ENCODE assay signal across 21 cellular contexts in genomic region chr7:105037319-105037718, GRCh38. TPM values are rescaled to one million over a fixed set of nuclear protein-coding genes. Genes with fewer than 3 reads are reported as not detected.
DNase-seq lines count a peak whose midpoint lies in the region; ATAC-seq, FAIRE-seq and TF ChIP-seq lines count a peak whose summit lies in the region.
"Had no signal": no experiment of that assay in that cellular context is flagged by ENCODE, and none has a peak within 500 bp of the region (broad histone marks: within the 10 kb centered on the region; RNA-seq: fewer than 3 reads in every experiment).

No MANE protein-coding gene starts in this region.

- no peak overlapping the region for H2BK120ac ChIP-seq in H1 (replicated peaks; ENCODE audit: low read depth, low read length)

- ATAC-seq in stimulated activated memory B cell treated with anti-CD40 and anti-IgM and Interleukin-4, amounts not matched to agents 10 μg/mL and 1 μg/mL and 100 μg/mL, for 72 hours, result no peak
- ATAC-seq in GM21825 (IDR thresholded peaks at IDR 0.05; ENCODE audit: unreplicated experiment), result no peak
- ATAC-seq: sciatic nerve had no signal

- H3K23me2 ChIP-seq in H1 (ENCODE audit: low read depth, low read length), result no peaks in the 10 kb centered on the region

- H3K27ac ChIP-seq in H1 (ENCODE audit: low read depth, low read length), result no peak overlapping the region
- H3K27ac ChIP-seq in effector memory CD4-positive, alpha-beta T cell (ENCODE audit: insufficient read depth, low read length, poor library complexity, severe bottlenecking), result no peak overlapping the region
- H3K27ac ChIP-seq: parathyroid adenoma, thoracic aorta had no signal

- H3K23ac ChIP-seq in H1 (ENCODE audit: insufficient read length), result no peak overlapping the region

- H3K27me3 ChIP-seq in H1 (replicated peaks in 1 of 4; ENCODE audit: control insufficient read depth in 3 of 4, extremely low read depth in 1 of 4, insufficient read depth in 3 of 4, low read length in 3 of 4), result no peaks in the 10 kb centered on the region
- H3K27me3 ChIP-seq in effector memory CD4-positive, alpha-beta T cell (replicated peaks; ENCODE audit: control insufficient read depth, insufficient read depth, low read length, poor library complexity, severe bottlenecking), result no peaks in the 10 kb centered on the region

- H2AFZ ChIP-seq in H1 (ENCODE audit: low read length), result no peak overlapping the region
- H2AFZ ChIP-seq: parathyroid adenoma had no signal

- peak overlapping the region; percentile 49 for H3K4me3 Mint-ChIP-seq in activated naive CD4-positive, alpha-beta T cell treated with anti-CD3 and anti-CD28 coated beads, Interleukin-2, amount 50 U/mL, for 24 hours
- no peak overlapping the region for H3K4me3 Mint-ChIP-seq in activated naive CD4-positive, alpha-beta T cell treated with anti-CD3 and anti-CD28 coated beads, Interleukin-2, amount 10 ng/mL, durations not matched to agents 7 days and 5 days
- peak overlapping the region; percentile 28 for H3K4me3 Mint-ChIP-seq in stimulated activated memory B cell treated with anti-CD40 and anti-IgM and Interleukin-4, amounts not matched to agents 10 μg/mL and 1 μg/mL and 100 μg/mL, for 72 hours
- H3K4me3 Mint-ChIP-seq: H9 had no signal

- H3K9me3 ChIP-seq in H1 (ENCODE audit: insufficient read depth in 2 of 2, low read depth in 1 of 2, low read length in 1 of 2), result no peaks in the 10 kb centered on the region
- H3K9me3 ChIP-seq in effector memory CD4-positive, alpha-beta T cell (ENCODE audit: control insufficient read depth, low read length), result no peaks in the 10 kb centered on the region
- H3K9me3 ChIP-seq: SK-N-SH, thoracic aorta had no signal

- TF ChIP-seq POLR2A in H1 (IDR thresholded peaks at IDR 0.05; ENCODE audit: control extremely low read depth in 1 of 2, low read depth in 2 of 2, low read length in 2 of 2), result no peak

- H3K9ac ChIP-seq in H1 (replicated peaks in 1 of 4; ENCODE audit: extremely low read depth in 1 of 4, low read depth in 3 of 4, low read length in 3 of 4), result no peak overlapping the region
- H3K9ac ChIP-seq: parathyroid adenoma, SK-N-SH had no signal

- H4K5ac ChIP-seq in H1 (ENCODE audit: insufficient read length, low read depth, low read length), result no peak overlapping the region

- no peak overlapping the region for H3K56ac ChIP-seq in H1 (replicated peaks; ENCODE audit: insufficient read length, low read depth, low read length)

- H2BK20ac ChIP-seq in H1 (ENCODE audit: low read length), result no peak overlapping the region

- H3K4me1 ChIP-seq in H1 (replicated peaks in 1 of 4; ENCODE audit: control insufficient read depth in 3 of 4, insufficient read depth in 4 of 4, low read length in 3 of 4), result no peaks in the 10 kb centered on the region
- peaks cover 44% of the 10 kb centered on the region for H3K4me1 ChIP-seq in effector memory CD4-positive, alpha-beta T cell (ENCODE audit: control insufficient read depth, insufficient read depth, low read length, poor library complexity, severe bottlenecking)
- H3K4me1 ChIP-seq: parathyroid adenoma had no signal

- H3K4me3 ChIP-seq in H1 (ENCODE audit: extremely low read depth in 1 of 4, insufficient read depth in 2 of 4, low read depth in 3 of 4, low read length in 4 of 4), result no peak overlapping the region
- H3K4me3 ChIP-seq in effector memory CD4-positive, alpha-beta T cell (ENCODE audit: insufficient read depth, low read depth, low read length, poor library complexity, severe bottlenecking), result no peak overlapping the region
- H3K4me3 ChIP-seq: thoracic aorta had no signal

- H3K9me3 Mint-ChIP-seq in activated naive CD4-positive, alpha-beta T cell treated with anti-CD3 and anti-CD28 coated beads, Interleukin-2, amount 50 U/mL, for 24 hours, result no peaks in the 10 kb centered on the region
- no peaks in the 10 kb centered on the region for H3K9me3 Mint-ChIP-seq in activated naive CD4-positive, alpha-beta T cell treated with anti-CD3 and anti-CD28 coated beads, Interleukin-2, amount 10 ng/mL, durations not matched to agents 7 days and 5 days
- no peaks in the 10 kb centered on the region for H3K9me3 Mint-ChIP-seq in stimulated activated memory B cell treated with anti-CD40 and anti-IgM and Interleukin-4, amounts not matched to agents 10 μg/mL and 1 μg/mL and 100 μg/mL, for 72 hours
- H3K9me3 Mint-ChIP-seq: H9 had no signal

- FAIRE-seq in H1 (lab: Jason Lieb, UNC), result no peak
- FAIRE-seq: HTR-8/SVneo had no signal

- no peak overlapping the region for H2BK15ac ChIP-seq in H1 (ENCODE audit: low read length)

- no peak for TF ChIP-seq RAD21 in H1 (IDR thresholded peaks at IDR 0.05 in 1 of 2, conservative IDR thresholded peaks at IDR 0.05 in 1 of 2; ENCODE audit: low read depth in 2 of 2, low read length in 2 of 2)

- H4K8ac ChIP-seq in H1 (ENCODE audit: extremely low read depth, insufficient read depth, low read length), result no peak overlapping the region

- peaks cover 64% of the 10 kb centered on the region for H3K4me1 Mint-ChIP-seq in activated naive CD4-positive, alpha-beta T cell treated with anti-CD3 and anti-CD28 coated beads, Interleukin-2, amount 50 U/mL, for 24 hours
- peaks cover 29% of the 10 kb centered on the region for H3K4me1 Mint-ChIP-seq in activated naive CD4-positive, alpha-beta T cell treated with anti-CD3 and anti-CD28 coated beads, Interleukin-2, amount 10 ng/mL, durations not matched to agents 7 days and 5 days
- peaks cover 39% of the 10 kb centered on the region for H3K4me1 Mint-ChIP-seq in stimulated activated memory B cell treated with anti-CD40 and anti-IgM and Interleukin-4, amounts not matched to agents 10 μg/mL and 1 μg/mL and 100 μg/mL, for 72 hours

- H3K27me3 Mint-ChIP-seq in activated naive CD4-positive, alpha-beta T cell treated with anti-CD3 and anti-CD28 coated beads, Interleukin-2, amount 50 U/mL, for 24 hours, result no peaks in the 10 kb centered on the region
- H3K27me3 Mint-ChIP-seq in activated naive CD4-positive, alpha-beta T cell treated with anti-CD3 and anti-CD28 coated beads, Interleukin-2, amount 10 ng/mL, durations not matched to agents 7 days and 5 days, result no peaks in the 10 kb centered on the region
- no peaks in the 10 kb centered on the region for H3K27me3 Mint-ChIP-seq in stimulated activated memory B cell treated with anti-CD40 and anti-IgM and Interleukin-4, amounts not matched to agents 10 μg/mL and 1 μg/mL and 100 μg/mL, for 72 hours

- no peaks in the 10 kb centered on the region for H3K79me1 ChIP-seq in H1 (ENCODE audit: low read depth, low read length)

- H2AK5ac ChIP-seq in H1 (ENCODE audit: low read depth, low read length), result no peak overlapping the region

- no peak overlapping the region for H3K4ac ChIP-seq in H1 (replicated peaks; ENCODE audit: insufficient read length, low read depth, low read length)

- H3K18ac ChIP-seq in H1 (ENCODE audit: extremely low read depth, low read length), result no peak overlapping the region

- H3K27ac Mint-ChIP-seq in activated naive CD4-positive, alpha-beta T cell treated with anti-CD3 and anti-CD28 coated beads, Interleukin-2, amount 50 U/mL, for 24 hours, result peak overlapping the region; percentile 74
- H3K27ac Mint-ChIP-seq in activated naive CD4-positive, alpha-beta T cell treated with anti-CD3 and anti-CD28 coated beads, Interleukin-2, amount 10 ng/mL, durations not matched to agents 7 days and 5 days, result no peak overlapping the region
- peak overlapping the region; percentile 48 for H3K27ac Mint-ChIP-seq in stimulated activated memory B cell treated with anti-CD40 and anti-IgM and Interleukin-4, amounts not matched to agents 10 μg/mL and 1 μg/mL and 100 μg/mL, for 72 hours

- no peak for TF ChIP-seq CTCF in H1 (IDR thresholded peaks at IDR 0.05; ENCODE audit: control extremely low read depth in 1 of 3, insufficient read depth in 1 of 3, low read depth in 1 of 3, low read length in 3 of 3)

- no peak overlapping the region; a peak in 1 of 4 replicates for H3K4me2 ChIP-seq in H1 (ENCODE audit: insufficient read depth in 1 of 2, low read depth in 2 of 2, low read length in 2 of 2)
- H3K4me2 ChIP-seq: SK-N-SH had no signal

- no peak overlapping the region for H2BK12ac ChIP-seq in H1 (ENCODE audit: low read depth, low read length)

- no peak overlapping the region for H2BK5ac ChIP-seq in H1 (ENCODE audit: low read depth, low read length)

- peaks cover 2% of the 10 kb centered on the region for H3K36me3 Mint-ChIP-seq in activated naive CD4-positive, alpha-beta T cell treated with anti-CD3 and anti-CD28 coated beads, Interleukin-2, amount 50 U/mL, for 24 hours
- H3K36me3 Mint-ChIP-seq in activated naive CD4-positive, alpha-beta T cell treated with anti-CD3 and anti-CD28 coated beads, Interleukin-2, amount 10 ng/mL, durations not matched to agents 7 days and 5 days, result peaks cover 16% of the 10 kb centered on the region
- H3K36me3 Mint-ChIP-seq in stimulated activated memory B cell treated with anti-CD40 and anti-IgM and Interleukin-4, amounts not matched to agents 10 μg/mL and 1 μg/mL and 100 μg/mL, for 72 hours, result peaks cover 22% of the 10 kb centered on the region

- H4K20me1 ChIP-seq in H1 (replicated peaks in 1 of 2; ENCODE audit: control insufficient read depth in 1 of 2, insufficient read depth in 2 of 2, low read length in 2 of 2), result peaks cover 8 to 16% of the 10 kb centered on the region in 2 experiments

- DNase-seq in activated naive CD4-positive, alpha-beta T cell treated with anti-CD3 and anti-CD28 coated beads, Interleukin-2, amount 10 ng/mL, durations not matched to agents 7 days and 5 days, result no peak
- DNase-seq in NCI-H69 (lab: John Stamatoyannopoulos, UW) (peak; percentile 40), H1 (ENCODE audit: low read depth in 1 of 2, low spot score in 2 of 2) (no peak), DMS114 treated with DMSO at 0.1 percent for 48 hours (lab: John Stamatoyannopoulos, UW; ENCODE audit: unreplicated experiment) (no peak)
- DNase-seq in effector memory CD4-positive, alpha-beta T cell, result no peak
- DNase-seq: activated CD4-positive, CD25-positive, alpha-beta regulatory T cell treated with anti-CD3 and anti-CD28 coated beads, Interleukin-2, amount 50 U/mL, for 72 hours; activated gamma-delta T cell treated with Interleukin-2 at 50 U/mL for 16 hours; foreskin melanocyte; H9; hypothalamus; mammary epithelial cell; NCI-H1092 treated with DMSO at 0.1 percent for 48 hours; NCI-H2029 treated with DMSO at 0.1 percent for 48 hours; SK-N-SH had no signal

- no peak for TF ChIP-seq EP300 in H1 (IDR thresholded peaks at IDR 0.05; ENCODE audit: borderline replicate concordance in 1 of 2, low read depth in 2 of 2, low read length in 2 of 2)

- 92% methylated on average over 2 of the region's 2 CpGs; no CpG with 5 or more reads in 1 of the 2 experiments for WGBS in H1 (ENCODE audit: extremely low coverage in 1 of 2, insufficient coverage in 1 of 2, insufficient read length in 1 of 2, insufficient replicate concordance in 2 of 2, low coverage in 1 of 2, low lambda C conversion rate in 2 of 2, missing lambda C conversion rate in 1 of 2), 2 experiments

- H4K91ac ChIP-seq in H1 (replicated peaks; ENCODE audit: insufficient read length, low read length), result no peak overlapping the region

- peaks cover 13 to 91% of the 10 kb centered on the region in 2 experiments for H3K79me2 ChIP-seq in H1 (ENCODE audit: control insufficient read depth in 1 of 2, insufficient read depth in 2 of 2, low read length in 2 of 2)

- POLR2A ChIA-PET in H1 (lab: Charles Lee; ENCODE audit: partially characterized antibody), result interaction anchor here (0.9 to 2.9 kb wide), 2 partner anchors 9 to 24 kb away, joined by 3 to 12 read pairs; partner anchors contain the start of gene KMT2E

- CTCF ChIA-PET in activated naive CD4-positive, alpha-beta T cell treated with anti-CD3 and anti-CD28 coated beads, Interleukin-2, amount 10 ng/mL, durations not matched to agents 7 days and 5 days (lab: Charles Lee), result interaction anchor here (0.6 to 2.4 kb wide), 4 partner anchors 11 to 449 kb away, joined by 4 to 6 read pairs (median 5); no protein-coding TSS in a partner anchor
- CTCF ChIA-PET in H1 (lab: Charles Lee; ENCODE audit: partially characterized antibody), result interaction anchor here (0.7 to 1.0 kb wide), 4 partner anchors 8 to 115 kb away, joined by 3 read pairs; no protein-coding TSS in a partner anchor

- H3K14ac ChIP-seq in H1 (ENCODE audit: insufficient read length), result no peak overlapping the region

- peaks cover 0 to 15% (median 9%) of the 10 kb centered on the region in 4 experiments; a peak in 5 of 8 replicates for H3K36me3 ChIP-seq in H1 (ENCODE audit: control insufficient read depth in 2 of 4, insufficient read depth in 4 of 4, low read length in 3 of 4)
- H3K36me3 ChIP-seq in effector memory CD4-positive, alpha-beta T cell (ENCODE audit: control insufficient read depth, insufficient read depth, low read length), result peaks cover 19% of the 10 kb centered on the region
- H3K36me3 ChIP-seq: thoracic aorta had no signal

RNA-seq across cellular contexts. Expression of gene KMT2E, which starts 23.3 kb away (rescaled TPM):
- total RNA-seq in H1 (2021; fragmentation: NEBNext Ultra II Directional; extraction: Animal tissue kit (Norgen Biotek cat#: 25700)), result 43.8 and 45.0 TPM in 2 replicates
- 10.9 and 12.5 TPM in 2 replicates for polyA plus RNA-seq in H1 (2011; rRNA removed)
- 10.3 TPM for polyA plus RNA-seq in H1 (2011; cell fraction: cytosol; rRNA removed)
- polyA plus RNA-seq in H1 (2011; cell fraction: nucleus; rRNA removed), result 29.9 TPM
- polyA plus RNA-seq in H1 (2012, experiment 1 of 2), result 29.3 to 30.8 TPM (median 30.3 TPM) in 4 replicates
- polyA plus RNA-seq in H1 (2012, experiment 2 of 2), result 1.4 TPM
- 23.6 TPM for polyA plus RNA-seq in H1 (2013, experiment 1 of 2)
- 21.7 TPM for polyA plus RNA-seq in H1 (2013, experiment 2 of 2)
- 60.3 and 78.3 TPM in 2 replicates for polyA minus RNA-seq in H1 (2011; rRNA and poly(A)+ RNA removed)
- 24.1 TPM for polyA minus RNA-seq in H1 (2011; cell fraction: cytosol; rRNA and poly(A)+ RNA removed)
- 127 TPM for polyA minus RNA-seq in H1 (2011; cell fraction: nucleus; rRNA and poly(A)+ RNA removed)
